ENCODE assay signal across 16 cellular contexts in genomic region chr21:36694041-36694515, GRCh38. TPM values are rescaled to one million over a fixed set of nuclear protein-coding genes. Genes with fewer than 3 reads are reported as not detected.
DNase-seq lines count a peak whose midpoint lies in the region; TF ChIP-seq lines count a peak whose summit lies in the region.
"Had no signal": no experiment of that assay in that cellular context is flagged by ENCODE, and none has a peak within 500 bp of the region (broad histone marks: within the 10 kb centered on the region; RNA-seq: fewer than 3 reads in every experiment).

No MANE protein-coding gene starts in this region.

- H3K27me3 ChIP-seq in esophagus (ENCODE audit: control insufficient read depth in 1 of 2, insufficient read depth in 2 of 2, low read length in 2 of 2) = peaks cover 0 to 4% of the 10 kb centered on the region in 2 donors

- H3K27ac ChIP-seq in esophagus (ENCODE audit: low read depth in 2 of 2, low read length in 1 of 2) = peak overlapping the region; percentile 53 to 85
- no peak overlapping the region for H3K27ac ChIP-seq in OCI-LY7 (ENCODE audit: low read depth, low read length, poor library complexity, severe bottlenecking)
- H3K27ac ChIP-seq: gastroesophageal sphincter, thyroid gland had no signal

- no peak overlapping the region for H3K4me3 Mint-ChIP-seq in T-helper 2 cell treated with Interferon-gamma antibody and Interleukin-4, amounts not matched to agents 5 μg/mL and 100 μg/mL, for 36 hours
- H3K4me3 Mint-ChIP-seq: activated naive CD4-positive, alpha-beta T cell treated with anti-CD3 and anti-CD28 coated beads, Interleukin-2, amount 50 U/mL, for 24 hours; effector memory CD8-positive, alpha-beta T cell had no signal

- 6 to 11% methylated on average over 14 of the region's 14 CpGs for WGBS in esophagus, 2 donors

- H3K4me1 ChIP-seq in esophagus (ENCODE audit: control insufficient read depth in 2 of 2, insufficient read depth in 2 of 2, low read length in 1 of 2) = peaks cover 3 to 5% of the 10 kb centered on the region in 2 donors
- no peaks in the 10 kb centered on the region for H3K4me1 ChIP-seq in OCI-LY7 (ENCODE audit: insufficient read depth, low read length, poor library complexity, severe bottlenecking)

- no peaks in the 10 kb centered on the region for H3K36me3 ChIP-seq in esophagus (ENCODE audit: control insufficient read depth in 2 of 2, insufficient read depth in 2 of 2, low read length in 1 of 2)
- H3K36me3 ChIP-seq in OCI-LY7 (ENCODE audit: insufficient read depth, low read length) = no peaks in the 10 kb centered on the region
- H3K36me3 ChIP-seq: gastroesophageal sphincter, thyroid gland had no signal

- no peaks in the 10 kb centered on the region for H3K36me3 Mint-ChIP-seq in T-helper 2 cell treated with Interferon-gamma antibody and Interleukin-4, amounts not matched to agents 5 μg/mL and 100 μg/mL, for 36 hours (ENCODE audit: low read depth)
- H3K36me3 Mint-ChIP-seq: activated naive CD4-positive, alpha-beta T cell treated with anti-CD3 and anti-CD28 coated beads, Interleukin-2, amount 50 U/mL, for 24 hours had no signal

- H3K79me2 ChIP-seq in OCI-LY7 (ENCODE audit: insufficient read depth, low read depth, low read length) = no peaks in the 10 kb centered on the region

- intact Hi-C loops in OCI-LY7 (cut with micrococcal nuclease; ENCODE audit: unreplicated experiment) = no loop called here

- H3K27me3 Mint-ChIP-seq in T-helper 2 cell treated with Interferon-gamma antibody and Interleukin-4, amounts not matched to agents 5 μg/mL and 100 μg/mL, for 36 hours (ENCODE audit: low read depth) = peaks cover 83% of the 10 kb centered on the region

- POLR2A ChIA-PET in OCI-LY7 (lab: Charles Lee) = no interaction called here

- no TSS peak for BruUV-seq in OCI-LY7 (replicated peaks; lab: Mats Ljungman, UMichigan)

- no peak for TF ChIP-seq CTCF in OCI-LY7 (conservative IDR thresholded peaks at IDR 0.05; ENCODE audit: low read length)

- no peaks in the 10 kb centered on the region for H3K4me1 Mint-ChIP-seq in T-helper 2 cell treated with Interferon-gamma antibody and Interleukin-4, amounts not matched to agents 5 μg/mL and 100 μg/mL, for 36 hours (ENCODE audit: low read depth)

- DNase-seq in T-helper 2 cell treated with Interferon-gamma antibody and Interleukin-4, amounts not matched to agents 5 μg/mL and 100 μg/mL, for 36 hours (ENCODE audit: low spot score) = no peak
- no peak for DNase-seq in T-helper 2 cell
- peak; percentile 55 for DNase-seq in NCI-H82 (lab: John Stamatoyannopoulos, UW)
- peak; percentile 74 for DNase-seq in renal cortical epithelial cell (ENCODE audit: low read depth)
- no peak for DNase-seq in stimulated activated CD4-positive, alpha-beta T cell treated with anti-CD3 and anti-CD28 coated beads, Interleukin-15, amount 100 ng/mL, for 24 hours
- DNase-seq in effector CD4-positive, alpha-beta T cell = no peak
- DNase-seq in OCI-LY7 (ENCODE audit: low spot score) = no peak
- DNase-seq: DMS79; effector memory CD8-positive, alpha-beta T cell; GOT3; nucleus accumbens; stimulated activated CD4-positive, alpha-beta T cell treated with anti-CD3 and anti-CD28 coated beads, Interleukin-4, amount 100 ng/mL, for 4 hours; thyroid gland had no signal

- H3K4me2 ChIP-seq in OCI-LY7 (ENCODE audit: low read length) = no peak overlapping the region

- CTCF ChIA-PET in OCI-LY7 (lab: Charles Lee; ENCODE audit: unreplicated experiment) = no interaction called here

- H3K4me3 ChIP-seq in esophagus (ENCODE audit: low read depth in 1 of 2, low read length in 2 of 2) = peak overlapping the region in 1 of 2 donors; percentile 75
- no peak overlapping the region for H3K4me3 ChIP-seq in OCI-LY7 (ENCODE audit: low read depth, low read length, poor library complexity, severe bottlenecking)
- H3K4me3 ChIP-seq: gastroesophageal sphincter, thyroid gland had no signal

- no peaks in the 10 kb centered on the region for H3K9me3 Mint-ChIP-seq in T-helper 2 cell treated with Interferon-gamma antibody and Interleukin-4, amounts not matched to agents 5 μg/mL and 100 μg/mL, for 36 hours
- H3K9me3 Mint-ChIP-seq: activated naive CD4-positive, alpha-beta T cell treated with anti-CD3 and anti-CD28 coated beads, Interleukin-2, amount 50 U/mL, for 24 hours; effector memory CD8-positive, alpha-beta T cell had no signal

- H3K27ac Mint-ChIP-seq in T-helper 2 cell treated with Interferon-gamma antibody and Interleukin-4, amounts not matched to agents 5 μg/mL and 100 μg/mL, for 36 hours = peak overlapping the region; percentile 42
- H3K27ac Mint-ChIP-seq: activated naive CD4-positive, alpha-beta T cell treated with anti-CD3 and anti-CD28 coated beads, Interleukin-2, amount 50 U/mL, for 24 hours; effector memory CD8-positive, alpha-beta T cell had no signal

- no peak overlapping the region for H2AFZ ChIP-seq in OCI-LY7 (ENCODE audit: low read length)

- H3K9me3 ChIP-seq in esophagus (ENCODE audit: control insufficient read depth in 2 of 2, insufficient read depth in 1 of 2, low read depth in 1 of 2, low read length in 1 of 2) (no peaks in the 10 kb centered on the region), OCI-LY7 (ENCODE audit: low read length) (no peaks in the 10 kb centered on the region)
- H3K9me3 ChIP-seq: thyroid gland had no signal

- H4K20me1 ChIP-seq in OCI-LY7 (ENCODE audit: insufficient read depth, low read length) = no peaks in the 10 kb centered on the region

- H3K9me2 ChIP-seq in OCI-LY7 (ENCODE audit: insufficient read depth, low read length) = no peaks in the 10 kb centered on the region

RNA-seq across cellular contexts. Expression of gene SIM2, which starts 4.8 kb away (rescaled TPM):
- polyA plus RNA-seq in esophagus = 10 to 100 TPM; 18.7 to 42.9 TPM
- total RNA-seq in renal cortical epithelial cell = 4.0 and 23.1 TPM in 2 replicates
- not detected in 2 replicates for total RNA-seq in OCI-LY7 (2014; rRNA removed; shearing (Covaris generic))
- total RNA-seq in OCI-LY7 (2022) = not detected in 2 replicates
- total RNA-seq: thyroid gland had no signal

Comparison
In these comparisons a context has a peak if more than half of its experiments do, and no peak if none do; other contexts are left out.
1. DNase-seq: peak in NCI-H82 (single experiment) and renal cortical epithelial cell (single experiment); none in T-helper 2 cell treated with Interferon-gamma antibody and Interleukin-4, amounts not matched to agents 5 μg/mL and 100 μg/mL, for 36 hours (single experiment), T-helper 2 cell (0 of 5), stimulated activated CD4-positive, alpha-beta T cell treated with anti-CD3 and anti-CD28 coated beads, Interleukin-15, amount 100 ng/mL, for 24 hours (single experiment), effector CD4-positive, alpha-beta T cell (single experiment) and OCI-LY7 (single experiment).